ENCODE assay signal across 8 cellular contexts in genomic region chr4:74933562-74934015, GRCh38. TPM values are rescaled to one million over a fixed set of nuclear protein-coding genes. Genes with fewer than 3 reads are reported as not detected.
DNase-seq lines count a peak whose midpoint lies in the region; FAIRE-seq and TF ChIP-seq lines count a peak whose summit lies in the region.

No MANE protein-coding gene starts in this region.

- peak overlapping the region in 1 of 4 experiments; percentile 43; a peak in 2 of 7 replicates for H3K9ac ChIP-seq in H1 (replicated peaks in 1 of 4; ENCODE audit: extremely low read depth in 1 of 4, low read depth in 3 of 4, low read length in 3 of 4)

- H2BK15ac ChIP-seq in H1 (ENCODE audit: low read length), result peak overlapping the region; percentile 25; the same call in 1 of the 2 replicates

- no peak overlapping the region for H2BK5ac ChIP-seq in H1 (ENCODE audit: low read depth, low read length)

- no peak overlapping the region for H4K5ac ChIP-seq in H1 (ENCODE audit: insufficient read length, low read depth, low read length)

- H3K79me2 ChIP-seq in H1 (ENCODE audit: control insufficient read depth in 1 of 2, insufficient read depth in 2 of 2, low read length in 2 of 2), result no peaks in the 10 kb centered on the region

- TF ChIP-seq POLR2A in GM12891 (IDR thresholded peaks at IDR 0.05; ENCODE audit: low read depth, low read length) (no peak), H1 (IDR thresholded peaks at IDR 0.05; ENCODE audit: control extremely low read depth in 1 of 2, low read depth in 2 of 2, low read length in 2 of 2) (no peak)

- H2AK5ac ChIP-seq in H1 (ENCODE audit: low read depth, low read length), result no peak overlapping the region

- no peaks in the 10 kb centered on the region for H3K9me3 ChIP-seq in H1 (ENCODE audit: insufficient read depth in 2 of 2, low read depth in 1 of 2, low read length in 1 of 2)
- no peaks in the 10 kb centered on the region for H3K9me3 ChIP-seq in muscle layer of duodenum (ENCODE audit: control insufficient read depth in 1 of 2, low read length in 2 of 2)

- H3K23me2 ChIP-seq in H1 (ENCODE audit: low read depth, low read length), result peaks cover 17% of the 10 kb centered on the region; the same call in 1 of the 2 replicates

- H3K27ac ChIP-seq in H1 (ENCODE audit: low read depth, low read length) (no peak overlapping the region), muscle layer of duodenum (ENCODE audit: low read length) (peak overlapping the region; percentile 16)

- peaks cover 3 to 4% of the 10 kb centered on the region in 2 experiments for H4K20me1 ChIP-seq in H1 (replicated peaks in 1 of 2; ENCODE audit: control insufficient read depth in 1 of 2, insufficient read depth in 2 of 2, low read length in 2 of 2)

- TF ChIP-seq CTCF in H1 (IDR thresholded peaks at IDR 0.05; ENCODE audit: control extremely low read depth in 1 of 3, insufficient read depth in 1 of 3, low read depth in 1 of 3, low read length in 3 of 3) (no peak), GM13977 (IDR thresholded peaks at IDR 0.05; ENCODE audit: extremely low read depth, insufficient read depth, missing control alignments) (no peak)

- peak; percentile 5 for DNase-seq in GM12891 (ENCODE audit: insufficient read length, low spot score)
- DNase-seq in NCI-H510A (lab: John Stamatoyannopoulos, UW), result peak; percentile 11
- no peak for DNase-seq in H1 (ENCODE audit: low read depth in 1 of 2, low spot score in 2 of 2)
- no peak for DNase-seq in cerebellum (ENCODE audit: low spot score)
- DNase-seq in cerebellar cortex (ENCODE audit: low spot score), result no peak
- no peak for DNase-seq in NCI-H2107 (lab: John Stamatoyannopoulos, UW)
- DNase-seq in GM13977 (ENCODE audit: low spot score), result no peak

- H2BK20ac ChIP-seq in H1 (ENCODE audit: low read length), result no peak overlapping the region

- WGBS in H1 (ENCODE audit: extremely low coverage in 1 of 2, insufficient coverage in 1 of 2, insufficient read length in 1 of 2, insufficient replicate concordance in 2 of 2, low coverage in 1 of 2, low lambda C conversion rate in 2 of 2, missing lambda C conversion rate in 1 of 2), 2 experiments, result 1% methylated on average over 28 of the region's 28 CpGs; no CpG with 5 or more reads in 1 of the 2 experiments

- H3K36me3 ChIP-seq in H1 (ENCODE audit: control insufficient read depth in 2 of 4, insufficient read depth in 4 of 4, low read length in 3 of 4) (no peaks in the 10 kb centered on the region), muscle layer of duodenum (ENCODE audit: control insufficient read depth in 1 of 2, insufficient read depth in 2 of 2, low read length in 2 of 2) (no peaks in the 10 kb centered on the region)

- no peak for TF ChIP-seq EP300 in H1 (IDR thresholded peaks at IDR 0.05; ENCODE audit: borderline replicate concordance in 1 of 2, low read depth in 2 of 2, low read length in 2 of 2)

- no peak overlapping the region for H2BK12ac ChIP-seq in H1 (ENCODE audit: low read depth, low read length)

- H3K4me2 ChIP-seq in H1 (ENCODE audit: insufficient read depth in 1 of 2, low read depth in 2 of 2, low read length in 2 of 2), result peak overlapping the region; percentile 96 to 98

- POLR2A ChIA-PET in H1 (lab: Charles Lee; ENCODE audit: partially characterized antibody), result interaction anchor here (1.1 to 1.4 kb wide), 2 partner anchors 10 to 59 kb away, joined by 3 read pairs; no protein-coding TSS in a partner anchor

- in situ Hi-C loops in GM13977 (cut with MboI; ENCODE audit: low pct_unique_long_range_greater_than_20kb, low sequenced_read_pairs, unreplicated experiment), result no loop called here

- H3K4me3 ChIP-seq in H1 (ENCODE audit: extremely low read depth in 1 of 4, insufficient read depth in 2 of 4, low read depth in 3 of 4, low read length in 4 of 4) (peak overlapping the region; percentile 62 to 80 (median 65)), muscle layer of duodenum (ENCODE audit: low read depth in 1 of 2, low read length in 2 of 2) (peak overlapping the region; percentile 74 to 82)

- no peak overlapping the region for H3K56ac ChIP-seq in H1 (replicated peaks; ENCODE audit: insufficient read length, low read depth, low read length)

- H2BK120ac ChIP-seq in H1 (replicated peaks; ENCODE audit: low read depth, low read length), result no peak overlapping the region

- H3K14ac ChIP-seq in H1 (ENCODE audit: insufficient read length), result no peak overlapping the region

- H3K4ac ChIP-seq in H1 (replicated peaks; ENCODE audit: insufficient read length, low read depth, low read length), result no peak overlapping the region

- H3K23ac ChIP-seq in H1 (ENCODE audit: insufficient read length), result no peak overlapping the region

- no peak overlapping the region for H4K91ac ChIP-seq in H1 (replicated peaks; ENCODE audit: insufficient read length, low read length)

- CTCF ChIA-PET in H1 (lab: Charles Lee; ENCODE audit: partially characterized antibody), result interaction anchor here (1.0 to 5.5 kb wide), 9 partner anchors 11 to 395 kb away, joined by 3 to 33 read pairs (median 7); partner anchors contain the start of gene BTC

- H3K18ac ChIP-seq in H1 (ENCODE audit: extremely low read depth, low read length), result peak overlapping the region; percentile 56

- H3K27me3 ChIP-seq in H1 (replicated peaks in 1 of 4; ENCODE audit: control insufficient read depth in 3 of 4, extremely low read depth in 1 of 4, insufficient read depth in 3 of 4, low read length in 3 of 4) (peaks cover 4 to 30% (median 26%) of the 10 kb centered on the region in 4 experiments), muscle layer of duodenum (ENCODE audit: low read depth, low read length) (peaks cover 18% of the 10 kb centered on the region)

- no peaks in the 10 kb centered on the region for H3K79me1 ChIP-seq in H1 (ENCODE audit: low read depth, low read length)

- peak overlapping the region; percentile 94 for H4K8ac ChIP-seq in H1 (ENCODE audit: extremely low read depth, insufficient read depth, low read length)

- FAIRE-seq in GM12891 (lab: Jason Lieb, UNC), result no peak
- no peak for FAIRE-seq in H1 (lab: Jason Lieb, UNC)

- TF ChIP-seq RAD21 in H1 (IDR thresholded peaks at IDR 0.05 in 1 of 2, conservative IDR thresholded peaks at IDR 0.05 in 1 of 2; ENCODE audit: low read depth in 2 of 2, low read length in 2 of 2), result no peak

- peaks cover 0 to 15% (median 7%) of the 10 kb centered on the region in 4 experiments; a peak in 5 of 7 replicates for H3K4me1 ChIP-seq in H1 (replicated peaks in 1 of 4; ENCODE audit: control insufficient read depth in 3 of 4, insufficient read depth in 4 of 4, low read length in 3 of 4)
- peaks cover 0 to 24% of the 10 kb centered on the region in 2 donors for H3K4me1 ChIP-seq in muscle layer of duodenum (ENCODE audit: control insufficient read depth in 1 of 2, insufficient read depth in 2 of 2, low read length in 2 of 2)

- H2AFZ ChIP-seq in H1 (ENCODE audit: low read length), result peak overlapping the region; percentile 96

TF ChIP-seq in GM12891, 5 proteins besides CTCF, POLR2A, EP300 and RAD21:
- TF ChIP-seq TAF1 (IDR thresholded peaks at IDR 0.05; ENCODE audit: low read depth, low read length) (no peak), POU2F2 (IDR thresholded peaks at IDR 0.05; ENCODE audit: low read depth, low read length) (no peak), PAX5 (IDR thresholded peaks at IDR 0.05; ENCODE audit: insufficient read depth, low read length, severe bottlenecking) (no peak), POLR2AphosphoS5 (IDR thresholded peaks at IDR 0.05; ENCODE audit: low read depth, low read length) (no peak), SPI1 (IDR thresholded peaks at IDR 0.05; ENCODE audit: low read depth, low read length) (no peak)
TF ChIP-seq in GM12891: peak in this region for 0.

TF ChIP-seq in H1, 55 proteins besides CTCF, POLR2A, EP300 and RAD21:
- no peak for TF ChIP-seq PHF8 (conservative IDR thresholded peaks at IDR 0.05; ENCODE audit: low read depth, low read length)
- TF ChIP-seq, protein P1, sequence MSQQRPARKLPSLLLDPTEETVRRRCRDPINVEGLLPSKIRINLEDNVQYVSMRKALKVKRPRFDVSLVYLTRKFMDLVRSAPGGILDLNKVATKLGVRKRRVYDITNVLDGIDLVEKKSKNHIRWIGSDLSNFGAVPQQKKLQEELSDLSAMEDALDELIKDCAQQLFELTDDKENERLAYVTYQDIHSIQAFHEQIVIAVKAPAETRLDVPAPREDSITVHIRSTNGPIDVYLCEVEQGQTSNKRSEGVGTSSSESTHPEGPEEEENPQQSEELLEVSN (IDR thresholded peaks at IDR 0.05), result no peak
- TF ChIP-seq TEAD4 (IDR thresholded peaks at IDR 0.05; ENCODE audit: low read depth, low read length), result no peak
- TF ChIP-seq KDM4A (IDR thresholded peaks at IDR 0.05; ENCODE audit: low read depth, low read length, severe bottlenecking), result peak; percentile 62
- TF ChIP-seq ASH2L (IDR thresholded peaks at IDR 0.05; ENCODE audit: low read length), result peak; percentile 54
- TF ChIP-seq RBBP5 (IDR thresholded peaks at IDR 0.05; ENCODE audit: borderline replicate concordance, low read depth, low read length), result peak; percentile 24; the same call in 1 of the 2 replicates
TF ChIP-seq in H1: peak in this region for 3.

RNA-seq across cellular contexts. Expression of gene PARM1, which starts 0.7 kb away (rescaled TPM):
- polyA plus RNA-seq in GM12891 (2012; ENCODE audit: low read depth, missing spikeins), result 0.30 TPM
- 5.2 and 5.3 TPM in 2 replicates for total RNA-seq in H1 (2021; fragmentation: NEBNext Ultra II Directional; extraction: Animal tissue kit (Norgen Biotek cat#: 25700))
- polyA plus RNA-seq in H1 (2011; rRNA removed), result 2.0 and 2.3 TPM in 2 replicates
- 1.7 TPM for polyA plus RNA-seq in H1 (2011; cell fraction: cytosol; rRNA removed)
- polyA plus RNA-seq in H1 (2011; cell fraction: nucleus; rRNA removed), result 1.9 TPM
- polyA plus RNA-seq in H1 (2012, experiment 1 of 2), result 1.9 to 3.6 TPM (median 2.9 TPM) in 4 replicates
- 1.1 TPM for polyA plus RNA-seq in H1 (2012, experiment 2 of 2)
- 7.2 TPM for polyA plus RNA-seq in H1 (2013, experiment 1 of 2)
- polyA plus RNA-seq in H1 (2013, experiment 2 of 2), result 9.0 TPM
- polyA minus RNA-seq in H1 (2011; rRNA and poly(A)+ RNA removed), result 1.7 and 2.0 TPM in 2 replicates
- polyA minus RNA-seq in H1 (2011; cell fraction: cytosol; rRNA and poly(A)+ RNA removed), result 1.5 TPM
- polyA minus RNA-seq in H1 (2011; cell fraction: nucleus; rRNA and poly(A)+ RNA removed), result 1.9 TPM
- total RNA-seq in cerebellum, result 63.6 TPM

Comparison
In these comparisons a context has a peak if more than half of its experiments do, and no peak if none do; other contexts are left out.
1. DNase-seq: peak in GM12891 (single experiment) and NCI-H510A (single experiment); none in H1 (0 of 2), cerebellum (single experiment), cerebellar cortex (single experiment), NCI-H2107 (single experiment) and GM13977 (single experiment).
2. RNA of gene PARM1, which starts 0.7 kb away (total RNA-seq): 63.6 TPM in cerebellum (single experiment); 5.2 to 5.3 TPM in H1; every median in the first group is over 10 times any median in the second.